In the genomic region with DNA sequence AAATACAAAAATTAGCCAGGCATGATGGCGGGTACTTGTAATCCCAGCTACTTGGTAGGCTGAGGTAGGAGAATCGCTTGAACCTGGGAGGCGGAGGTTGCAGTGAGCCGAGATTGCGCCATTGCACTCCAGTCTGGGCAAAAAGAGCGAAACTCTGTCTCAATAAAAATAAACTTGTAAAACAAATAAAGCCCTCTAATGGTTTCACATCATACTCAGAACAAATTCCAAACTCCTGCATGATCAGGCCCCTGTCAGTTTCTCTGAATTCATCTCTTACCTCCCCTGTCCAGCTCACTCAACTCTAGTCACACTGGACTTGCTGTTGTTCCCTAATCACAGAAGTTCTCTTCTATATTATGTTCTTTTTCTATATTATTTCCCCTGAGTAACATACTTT, we compare ENCODE assay signal across 9 cellular contexts.
"Had no signal": no experiment of that assay in that cellular context is flagged by ENCODE, and none has a peak within 500 bp of the region (broad histone marks: within the 10 kb centered on the region; RNA-seq: fewer than 3 reads in every experiment).

No MANE protein-coding gene starts in this region.

- H3K27ac Mint-ChIP-seq: GM23338, H9 had no signal

- H3K4me3 Mint-ChIP-seq: GM23338, H9 had no signal

- DNase-seq: H9, HCEC 1CT, IMR-90, KG1 had no signal

- H3K27ac ChIP-seq: HL-60 had no signal

- H3K4me2 ChIP-seq: GM23338 had no signal

- FAIRE-seq: H1, H54, K562 had no signal

- ATAC-seq: GM23338, K562 had no signal

- H2AFZ ChIP-seq: GM23338 had no signal

- H3K4me3 ChIP-seq: GM23338, K562 had no signal
